ENCODE assay signal across 19 cellular contexts in genomic region chr17:68701046-68701445, GRCh38.
DNase-seq lines count a peak whose midpoint lies in the region; TF ChIP-seq lines count a peak whose summit lies in the region.
"Had no signal": no experiment of that assay in that cellular context is flagged by ENCODE, and none has a peak within 500 bp of the region (broad histone marks: within the 10 kb centered on the region; RNA-seq: fewer than 3 reads in every experiment).

No MANE protein-coding gene starts in this region.

- no peaks in the 10 kb centered on the region for H4K20me1 ChIP-seq in osteoblast (ENCODE audit: insufficient read depth, low read length)

- intact Hi-C loops in Caco-2 (cut with micrococcal nuclease; ENCODE audit: unreplicated experiment), result loop anchor here (1.0 to 2.0 kb wide), 2 partner anchors 32 to 58 kb away; no protein-coding TSS in a partner anchor
- intact Hi-C loops in dorsolateral prefrontal cortex (cut with DNase I), result no loop called here
- intact Hi-C loops in lower leg skin (cut with DNase I; ENCODE audit: low total_unique reads), result no loop called here

- no peaks in the 10 kb centered on the region for H3K79me2 ChIP-seq in osteoblast (ENCODE audit: insufficient read depth, low read length)

- DNase-seq in Caco-2 (peak; percentile 49 to 70), SJCRH30 (peak in 1 of 2 experiments; percentile 67), fibroblast of the aortic adventitia (ENCODE audit: low read depth) (peak; percentile 72), osteoblast (ENCODE audit: insufficient read length, low spot score, missing footprints) (peak; percentile 70), dorsolateral prefrontal cortex (no peak), NCI-H2107 treated with DMSO at 0.1 percent for 48 hours (lab: John Stamatoyannopoulos, UW; ENCODE audit: unreplicated experiment) (no peak), RKO (ENCODE audit: low spot score) (no peak), lower leg skin (ENCODE audit: low spot score in 2 of 2) (no peak)
- DNase-seq: 8988T, DMS 273 treated with DMSO at 0.1 percent for 48 hours, DND-41, NCI-H1105 treated with DMSO at 0.1 percent for 48 hours, NCI-H1694, NCI-H345, NCI-H524 treated with DMSO at 0.1 percent for 48 hours, PC-3, SIG-M5 had no signal

- H3K9me3 Mint-ChIP-seq in Caco-2 (ENCODE audit: unreplicated experiment), result peaks cover 14% of the 10 kb centered on the region

- H3K4me2 ChIP-seq in osteoblast (ENCODE audit: insufficient read depth, low read length), result no peak overlapping the region

- TF ChIP-seq CTCF in Caco-2 (IDR thresholded peaks at IDR 0.05; ENCODE audit: insufficient read depth in 1 of 2, low read depth in 1 of 2, low read length in 1 of 2, severe bottlenecking in 1 of 2, unreplicated experiment in 1 of 2) (no peak), fibroblast of the aortic adventitia (IDR thresholded peaks at IDR 0.05; ENCODE audit: insufficient read depth, low read length) (no peak), osteoblast (IDR thresholded peaks at IDR 0.05; ENCODE audit: extremely low read depth, low read depth, low read length) (no peak), dorsolateral prefrontal cortex (IDR thresholded peaks at IDR 0.05 in 54 of 56, conservative IDR thresholded peaks at IDR 0.05 in 2 of 56; ENCODE audit: low read depth in 1 of 56, partially characterized antibody in 56 of 56) (no peak), lower leg skin (IDR thresholded peaks at IDR 0.05) (no peak)

- POLR2A ChIA-PET in Caco-2 (lab: Charles Lee), result interaction anchor here (0.6 to 1.0 kb wide), 3 partner anchors 33 to 1678 kb away, joined by 3 to 7 read pairs (median 3); partner anchors contain the start of gene PRKAR1A

- no peaks in the 10 kb centered on the region for H3K36me3 ChIP-seq in Caco-2 (ENCODE audit: control insufficient read depth, insufficient read depth, low read length)
- no peaks in the 10 kb centered on the region for H3K36me3 ChIP-seq in SJCRH30
- H3K36me3 ChIP-seq in osteoblast (ENCODE audit: insufficient read depth, low read length), result no peaks in the 10 kb centered on the region

- H3K27me3 ChIP-seq in Caco-2 (replicated peaks; ENCODE audit: control insufficient read depth, insufficient read depth, low read length) (no peaks in the 10 kb centered on the region), SJCRH30 (no peaks in the 10 kb centered on the region), osteoblast (ENCODE audit: insufficient read depth, low read length) (no peaks in the 10 kb centered on the region), dorsolateral prefrontal cortex (no peaks in the 10 kb centered on the region)

- no peaks in the 10 kb centered on the region for H3K36me3 Mint-ChIP-seq in Caco-2 (ENCODE audit: insufficient read depth, unreplicated experiment)
- H3K36me3 Mint-ChIP-seq: CD14-positive monocyte had no signal

- no peak for TF ChIP-seq POLR2A in lower leg skin (IDR thresholded peaks at IDR 0.05)

- no peak overlapping the region for H3K4me3 Mint-ChIP-seq in Caco-2 (ENCODE audit: unreplicated experiment)
- H3K4me3 Mint-ChIP-seq: CD14-positive monocyte had no signal

- H2AFZ ChIP-seq in osteoblast (ENCODE audit: low read length), result no peak overlapping the region

- 86 to 87% methylated on average over 2 of the region's 2 CpGs for WGBS in lower leg skin, 2 donors

- peaks cover 41% of the 10 kb centered on the region for H3K4me1 ChIP-seq in Caco-2
- H3K4me1 ChIP-seq in SJCRH30, result peaks cover 68% of the 10 kb centered on the region
- H3K4me1 ChIP-seq in osteoblast (ENCODE audit: insufficient read depth, low read length), result peaks cover 38% of the 10 kb centered on the region

- H3K4me3 ChIP-seq in Caco-2 (ENCODE audit: low read depth, low read length), result no peak overlapping the region
- no peak overlapping the region for H3K4me3 ChIP-seq in SJCRH30
- no peak overlapping the region for H3K4me3 ChIP-seq in fibroblast of the aortic adventitia (ENCODE audit: low read depth, low read length)
- no peak overlapping the region for H3K4me3 ChIP-seq in osteoblast (ENCODE audit: insufficient read depth, low read length)
- no peak overlapping the region for H3K4me3 ChIP-seq in dorsolateral prefrontal cortex
- no peak overlapping the region for H3K4me3 ChIP-seq in lower leg skin (ENCODE audit: low read depth, poor library complexity, severe bottlenecking)

- BruUV-seq in Caco-2 (replicated peaks; lab: Mats Ljungman, UMichigan), result no TSS peak

- peaks cover 29% of the 10 kb centered on the region for H3K4me1 Mint-ChIP-seq in Caco-2 (ENCODE audit: low read depth, unreplicated experiment)

- H3K27me3 Mint-ChIP-seq in Caco-2 (ENCODE audit: insufficient read depth, unreplicated experiment), result no peaks in the 10 kb centered on the region

- CTCF ChIA-PET in Caco-2 (lab: Charles Lee), result interaction anchor here (0.6 to 1.5 kb wide), 3 partner anchors 33 to 205 kb away, joined by 3 to 5 read pairs (median 5); no protein-coding TSS in a partner anchor

- H3K27ac ChIP-seq in SJCRH30 (peak overlapping the region; percentile 19; the same call in 1 of the 2 replicates), osteoblast (ENCODE audit: low read depth, low read length) (peak overlapping the region; percentile 26), dorsolateral prefrontal cortex (no peak overlapping the region)
- H3K27ac ChIP-seq: RWPE1 had no signal

- H3K9me3 ChIP-seq in Caco-2 (no peaks in the 10 kb centered on the region; the same call in 1 of the 2 replicates), SJCRH30 (replicated peaks) (0 out of 2 replicates have a peak, but pooled peaks cover 3% of the 10 kb centered on the region), osteoblast (ENCODE audit: low read depth, low read length) (no peaks in the 10 kb centered on the region)

- no peak overlapping the region for H3K27ac Mint-ChIP-seq in Caco-2 (ENCODE audit: unreplicated experiment)
- H3K27ac Mint-ChIP-seq: CD14-positive monocyte had no signal

Comparison
In these comparisons a context has a peak if more than half of its experiments do, and no peak if none do; other contexts are left out.
1. DNase-seq: peak in Caco-2 (2 of 2), fibroblast of the aortic adventitia (single experiment) and osteoblast (single experiment); none in dorsolateral prefrontal cortex (0 of 10), NCI-H2107 treated with DMSO at 0.1 percent for 48 hours (single experiment), RKO (single experiment) and lower leg skin (0 of 2).
2. H3K27ac ChIP-seq: peak in SJCRH30 (single experiment) and osteoblast (single experiment); none in dorsolateral prefrontal cortex (0 of 59).